1 cellular context compared by ENCODE assay signal in the genomic region with DNA sequence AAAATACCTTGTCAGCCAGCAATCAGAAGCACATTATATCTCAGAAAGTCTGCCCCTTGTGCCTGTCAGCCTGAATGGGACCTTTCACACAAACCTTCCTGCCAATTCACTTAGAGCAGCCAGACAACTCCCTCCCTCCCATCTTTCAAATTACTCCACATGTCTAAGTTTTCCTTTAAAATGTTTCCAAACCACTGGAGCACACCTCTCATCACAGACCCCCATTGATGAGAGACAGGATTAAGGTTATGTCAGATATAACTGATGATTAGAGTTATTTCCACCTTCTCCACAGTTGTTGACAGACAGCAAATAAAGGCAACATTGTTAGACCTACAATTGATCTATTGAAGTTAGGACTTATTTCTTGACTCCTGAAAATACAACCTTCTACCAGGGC.
TF ChIP-seq lines count a peak whose summit lies in the region.

No MANE protein-coding gene starts in this region.

TF ChIP-seq in HepG2, 621 proteins besides CTCF, POLR2A, EP300 and RAD21 (continued from another document):
- TF ChIP-seq, protein P1, sequence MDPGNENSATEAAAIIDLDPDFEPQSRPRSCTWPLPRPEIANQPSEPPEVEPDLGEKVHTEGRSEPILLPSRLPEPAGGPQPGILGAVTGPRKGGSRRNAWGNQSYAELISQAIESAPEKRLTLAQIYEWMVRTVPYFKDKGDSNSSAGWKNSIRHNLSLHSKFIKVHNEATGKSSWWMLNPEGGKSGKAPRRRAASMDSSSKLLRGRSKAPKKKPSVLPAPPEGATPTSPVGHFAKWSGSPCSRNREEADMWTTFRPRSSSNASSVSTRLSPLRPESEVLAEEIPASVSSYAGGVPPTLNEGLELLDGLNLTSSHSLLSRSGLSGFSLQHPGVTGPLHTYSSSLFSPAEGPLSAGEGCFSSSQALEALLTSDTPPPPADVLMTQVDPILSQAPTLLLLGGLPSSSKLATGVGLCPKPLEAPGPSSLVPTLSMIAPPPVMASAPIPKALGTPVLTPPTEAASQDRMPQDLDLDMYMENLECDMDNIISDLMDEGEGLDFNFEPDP (CRISPR knock-in tag; conservative IDR thresholded peaks at IDR 0.05), result no peak
- TF ChIP-seq ZNF766 (CRISPR knock-in tag; IDR thresholded peaks at IDR 0.05; ENCODE audit: borderline replicate concordance), result no peak
- TF ChIP-seq NCOR1 (IDR thresholded peaks at IDR 0.05; ENCODE audit: borderline replicate concordance, low read length), result no peak
- TF ChIP-seq GATAD2A (CRISPR knock-in tag; IDR thresholded peaks at IDR 0.05), result no peak
- no peak for TF ChIP-seq NKX3-1 (CRISPR knock-in tag; IDR thresholded peaks at IDR 0.05)
- TF ChIP-seq SOX5 (CRISPR knock-in tag; IDR thresholded peaks at IDR 0.05; ENCODE audit: borderline replicate concordance), result no peak
- TF ChIP-seq NFKB2 (CRISPR knock-in tag; IDR thresholded peaks at IDR 0.05; ENCODE audit: borderline replicate concordance), result no peak
- no peak for TF ChIP-seq TBP (CRISPR knock-in tag; IDR thresholded peaks at IDR 0.05)
- TF ChIP-seq, protein P2, sequence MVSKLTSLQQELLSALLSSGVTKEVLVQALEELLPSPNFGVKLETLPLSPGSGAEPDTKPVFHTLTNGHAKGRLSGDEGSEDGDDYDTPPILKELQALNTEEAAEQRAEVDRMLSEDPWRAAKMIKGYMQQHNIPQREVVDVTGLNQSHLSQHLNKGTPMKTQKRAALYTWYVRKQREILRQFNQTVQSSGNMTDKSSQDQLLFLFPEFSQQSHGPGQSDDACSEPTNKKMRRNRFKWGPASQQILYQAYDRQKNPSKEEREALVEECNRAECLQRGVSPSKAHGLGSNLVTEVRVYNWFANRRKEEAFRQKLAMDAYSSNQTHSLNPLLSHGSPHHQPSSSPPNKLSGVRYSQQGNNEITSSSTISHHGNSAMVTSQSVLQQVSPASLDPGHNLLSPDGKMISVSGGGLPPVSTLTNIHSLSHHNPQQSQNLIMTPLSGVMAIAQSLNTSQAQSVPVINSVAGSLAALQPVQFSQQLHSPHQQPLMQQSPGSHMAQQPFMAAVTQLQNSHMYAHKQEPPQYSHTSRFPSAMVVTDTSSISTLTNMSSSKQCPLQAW (CRISPR knock-in tag; IDR thresholded peaks at IDR 0.05), result no peak
- TF ChIP-seq, protein P3, sequence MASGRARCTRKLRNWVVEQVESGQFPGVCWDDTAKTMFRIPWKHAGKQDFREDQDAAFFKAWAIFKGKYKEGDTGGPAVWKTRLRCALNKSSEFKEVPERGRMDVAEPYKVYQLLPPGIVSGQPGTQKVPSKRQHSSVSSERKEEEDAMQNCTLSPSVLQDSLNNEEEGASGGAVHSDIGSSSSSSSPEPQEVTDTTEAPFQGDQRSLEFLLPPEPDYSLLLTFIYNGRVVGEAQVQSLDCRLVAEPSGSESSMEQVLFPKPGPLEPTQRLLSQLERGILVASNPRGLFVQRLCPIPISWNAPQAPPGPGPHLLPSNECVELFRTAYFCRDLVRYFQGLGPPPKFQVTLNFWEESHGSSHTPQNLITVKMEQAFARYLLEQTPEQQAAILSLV (CRISPR knock-in tag; IDR thresholded peaks at IDR 0.05; ENCODE audit: borderline replicate concordance), result no peak
